17 cellular contexts compared by ENCODE assay signal in genomic region chr16:49050607-49051006, GRCh38.
"Had no signal": no experiment of that assay in that cellular context is flagged by ENCODE, and none has a peak within 500 bp of the region (broad histone marks: within the 10 kb centered on the region; RNA-seq: fewer than 3 reads in every experiment).

No MANE protein-coding gene starts in this region.

- H3K9me3 ChIP-seq: ascending aorta, esophagus muscularis mucosa, gastrocnemius medialis, lower lobe of right lung, prostate gland, suprapubic skin, upper lobe of right lung had no signal

- H3K4me3 ChIP-seq: ascending aorta, esophagus muscularis mucosa, gastrocnemius medialis, lower lobe of right lung, prostate gland, suprapubic skin, upper lobe of right lung had no signal

- H3K27me3 Mint-ChIP-seq: activated CD4-positive, alpha-beta T cell treated with anti-CD3 and anti-CD28 coated beads, Interleukin-2, amount 10 ng/mL, durations not matched to agents 24 days and 14 days had no signal

- H3K9me3 Mint-ChIP-seq: activated B cell treated with CpG ODN at 0.5 μM for 24 hours; activated CD4-positive, alpha-beta T cell treated with anti-CD3 and anti-CD28 coated beads, Interleukin-2, amount 10 ng/mL, durations not matched to agents 24 days and 14 days had no signal

- H3K27ac Mint-ChIP-seq: activated B cell treated with CpG ODN at 0.5 μM for 24 hours; activated CD4-positive, alpha-beta T cell treated with anti-CD3 and anti-CD28 coated beads, Interleukin-2, amount 10 ng/mL, durations not matched to agents 24 days and 14 days; activated naive CD8-positive, alpha-beta T cell treated with anti-CD3 and anti-CD28 coated beads, Interleukin-2, amount 50 U/mL, for 24 hours; activated T-helper 1 cell treated with anti-CD3 and anti-CD28 coated beads, Interleukin-12 subunit alpha, Interleukin-12 subunit beta, Interleukin-2, Interleukin-4 antibody, amounts not matched to agents 30 ng/mL and 10 ng/mL and 1 ng/mL, durations not matched to agents 14 hours and 24 hours and 36 hours; naive thymus-derived CD8-positive, alpha-beta T cell had no signal

- H3K27ac ChIP-seq: ascending aorta, esophagus muscularis mucosa, gastrocnemius medialis, lower lobe of right lung, prostate gland, suprapubic skin, upper lobe of right lung had no signal

- H3K27me3 ChIP-seq: ascending aorta, gastrocnemius medialis, suprapubic skin, upper lobe of right lung had no signal

- ATAC-seq: activated naive CD8-positive, alpha-beta T cell treated with anti-CD3 and anti-CD28 coated beads, Interleukin-2, amount 50 U/mL, for 24 hours; gastrocnemius medialis; lower lobe of right lung; naive thymus-derived CD8-positive, alpha-beta T cell; stimulated activated naive CD8-positive, alpha-beta T cell treated with anti-CD3 and anti-CD28 coated beads, Interleukin-15, Interleukin-2, amounts not matched to agents 100 U/mL and 50 U/mL, for 24 hours; upper lobe of right lung had no signal

- DNase-seq: activated B cell treated with CpG ODN at 0.5 μM for 24 hours; activated CD4-positive, alpha-beta T cell treated with anti-CD3 and anti-CD28 coated beads, Interleukin-2, amount 10 ng/mL, durations not matched to agents 24 days and 14 days; activated naive CD4-positive, alpha-beta T cell treated with Interleukin-2 at 50 U/mL for 16 hours; activated naive CD8-positive, alpha-beta T cell treated with anti-CD3 and anti-CD28 coated beads, Interleukin-2, amount 50 U/mL, for 24 hours; gastrocnemius medialis; lower lobe of right lung; naive thymus-derived CD8-positive, alpha-beta T cell; nucleus accumbens; stimulated activated CD4-positive, alpha-beta T cell treated with anti-CD3 and anti-CD28 coated beads, Interleukin-4, amount 100 ng/mL, for 1 hour; stimulated activated CD8-positive, alpha-beta memory T cell treated with anti-CD3 and anti-CD28 coated beads, Interleukin-4, amount 100 ng/mL, for 48 hours; stimulated activated naive CD8-positive, alpha-beta T cell treated with anti-CD3 and anti-CD28 coated beads, Interleukin-15, Interleukin-2, amounts not matched to agents 100 U/mL and 50 U/mL, for 24 hours; upper lobe of right lung had no signal

- H3K4me1 ChIP-seq: ascending aorta, esophagus muscularis mucosa, lower lobe of right lung, prostate gland, suprapubic skin, upper lobe of right lung had no signal

- H3K4me3 Mint-ChIP-seq: activated B cell treated with CpG ODN at 0.5 μM for 24 hours; activated CD4-positive, alpha-beta T cell treated with anti-CD3 and anti-CD28 coated beads, Interleukin-2, amount 10 ng/mL, durations not matched to agents 24 days and 14 days; activated naive CD8-positive, alpha-beta T cell treated with anti-CD3 and anti-CD28 coated beads, Interleukin-2, amount 50 U/mL, for 24 hours; activated T-helper 1 cell treated with anti-CD3 and anti-CD28 coated beads, Interleukin-12 subunit alpha, Interleukin-12 subunit beta, Interleukin-2, Interleukin-4 antibody, amounts not matched to agents 30 ng/mL and 10 ng/mL and 1 ng/mL, durations not matched to agents 14 hours and 24 hours and 36 hours; naive thymus-derived CD8-positive, alpha-beta T cell had no signal

- H3K36me3 ChIP-seq: ascending aorta, esophagus muscularis mucosa, gastrocnemius medialis, lower lobe of right lung, prostate gland, suprapubic skin, upper lobe of right lung had no signal

- H3K4me1 Mint-ChIP-seq: activated B cell treated with CpG ODN at 0.5 μM for 24 hours; activated CD4-positive, alpha-beta T cell treated with anti-CD3 and anti-CD28 coated beads, Interleukin-2, amount 10 ng/mL, durations not matched to agents 24 days and 14 days; activated naive CD8-positive, alpha-beta T cell treated with anti-CD3 and anti-CD28 coated beads, Interleukin-2, amount 50 U/mL, for 24 hours; naive thymus-derived CD8-positive, alpha-beta T cell had no signal
